In genomic region chr2:29329899-29330298, GRCh38 we compare ENCODE assay signal across 15 cellular contexts.
DNase-seq lines count a peak whose midpoint lies in the region; ATAC-seq and TF ChIP-seq lines count a peak whose summit lies in the region.
"Had no signal": no experiment of that assay in that cellular context is flagged by ENCODE, and none has a peak within 500 bp of the region (broad histone marks: within the 10 kb centered on the region; RNA-seq: fewer than 3 reads in every experiment).

No MANE protein-coding gene starts in this region.

- H3K9me3 ChIP-seq in PC-3 (ENCODE audit: low read length), result no peaks in the 10 kb centered on the region
- H3K9me3 ChIP-seq: adrenal gland, upper lobe of left lung had no signal

- TF ChIP-seq CTCF in 22Rv1 (IDR thresholded peaks at IDR 0.05) (peak; percentile 42), GM12874 (IDR thresholded peaks at IDR 0.05; ENCODE audit: insufficient read depth, low read depth, low read length) (peak; percentile 37; the same call in 1 of the 2 replicates), PC-3 (conservative IDR thresholded peaks at IDR 0.05; ENCODE audit: low read depth, low read length) (peak; percentile 46), foreskin fibroblast (IDR thresholded peaks at IDR 0.05; ENCODE audit: low read depth, low read length) (peak; percentile 19), RWPE1 (conservative IDR thresholded peaks at IDR 0.05; ENCODE audit: low read depth) (no peak)

- no peaks in the 10 kb centered on the region for H3K36me3 ChIP-seq in PC-3 (ENCODE audit: low read depth, low read length)
- H3K36me3 ChIP-seq: adrenal gland, upper lobe of left lung had no signal

- H2AFZ ChIP-seq in PC-3 (ENCODE audit: low read length), result no peak overlapping the region

- H3K27me3 ChIP-seq in PC-3 (ENCODE audit: low read length), result no peaks in the 10 kb centered on the region
- H3K27me3 ChIP-seq: adrenal gland, upper lobe of left lung had no signal

- H3K4me2 ChIP-seq in PC-3 (ENCODE audit: low read length), result no peak overlapping the region

- H3K36me3 Mint-ChIP-seq in activated CD4-positive, alpha-beta T cell treated with anti-CD3 and anti-CD28 coated beads, Interleukin-2, amount 10 ng/mL, durations not matched to agents 7 days and 5 days (ENCODE audit: low read depth), result no peaks in the 10 kb centered on the region

- H3K4me1 ChIP-seq in PC-3 (ENCODE audit: insufficient read depth, low read length), result no peaks in the 10 kb centered on the region
- H3K4me1 ChIP-seq: adrenal gland, upper lobe of left lung had no signal

- no peaks in the 10 kb centered on the region for H3K9me2 ChIP-seq in PC-3 (replicated peaks; ENCODE audit: low read length)

- no peak overlapping the region for H3K27ac Mint-ChIP-seq in activated CD4-positive, alpha-beta T cell treated with anti-CD3 and anti-CD28 coated beads, Interleukin-2, amount 10 ng/mL, durations not matched to agents 7 days and 5 days
- H3K27ac Mint-ChIP-seq: activated B cell treated with CpG ODN at 0.5 μM for 24 hours had no signal

- no peak overlapping the region for H3K4me3 ChIP-seq in PC-3 (ENCODE audit: low read length)
- H3K4me3 ChIP-seq in foreskin fibroblast (ENCODE audit: low read depth in 1 of 2, low read length in 2 of 2), result no peak overlapping the region
- H3K4me3 ChIP-seq: adrenal gland, upper lobe of left lung had no signal

- no peak for ATAC-seq in PC-3
- no peak for ATAC-seq in stimulated activated naive CD8-positive, alpha-beta T cell treated with anti-CD3 and anti-CD28 coated beads, Interleukin-15, Interleukin-2, amounts not matched to agents 100 U/mL and 50 U/mL, for 24 hours

- H3K4me3 Mint-ChIP-seq in activated CD4-positive, alpha-beta T cell treated with anti-CD3 and anti-CD28 coated beads, Interleukin-2, amount 10 ng/mL, durations not matched to agents 7 days and 5 days, result no peak overlapping the region
- H3K4me3 Mint-ChIP-seq: activated B cell treated with CpG ODN at 0.5 μM for 24 hours had no signal

- intact Hi-C loops in PC-3 (cut with micrococcal nuclease), result no loop called here

- H3F3A ChIP-seq in PC-3 (ENCODE audit: low read length, unreplicated experiment), result no peaks in the 10 kb centered on the region

- no peaks in the 10 kb centered on the region for H3K27me3 Mint-ChIP-seq in activated CD4-positive, alpha-beta T cell treated with anti-CD3 and anti-CD28 coated beads, Interleukin-2, amount 10 ng/mL, durations not matched to agents 7 days and 5 days

- BruUV-seq in PC-3 (replicated peaks; lab: Mats Ljungman, UMichigan), result no TSS peak

- H4K20me1 ChIP-seq in PC-3 (ENCODE audit: low read length), result no peaks in the 10 kb centered on the region

- CTCF ChIA-PET in PC-3 (lab: Charles Lee), result no interaction called here
- CTCF ChIA-PET in RWPE1 (lab: Yijun Ruan, JAX), result no interaction called here
- CTCF ChIA-PET in activated CD4-positive, alpha-beta T cell treated with anti-CD3 and anti-CD28 coated beads, Interleukin-2, amount 10 ng/mL, durations not matched to agents 7 days and 5 days (lab: Charles Lee), result no interaction called here

- no peaks in the 10 kb centered on the region for H3K9me3 Mint-ChIP-seq in activated CD4-positive, alpha-beta T cell treated with anti-CD3 and anti-CD28 coated beads, Interleukin-2, amount 10 ng/mL, durations not matched to agents 7 days and 5 days
- H3K9me3 Mint-ChIP-seq: activated B cell treated with CpG ODN at 0.5 μM for 24 hours had no signal

- no peak overlapping the region for H3K9ac ChIP-seq in PC-3 (ENCODE audit: low read length)

- H3K79me2 ChIP-seq in PC-3 (ENCODE audit: low read length), result no peaks in the 10 kb centered on the region

- peaks cover 9% of the 10 kb centered on the region for H3K4me1 Mint-ChIP-seq in activated CD4-positive, alpha-beta T cell treated with anti-CD3 and anti-CD28 coated beads, Interleukin-2, amount 10 ng/mL, durations not matched to agents 7 days and 5 days
- H3K4me1 Mint-ChIP-seq: activated B cell treated with CpG ODN at 0.5 μM for 24 hours had no signal

- POLR2A ChIA-PET in PC-3 (lab: Charles Lee; ENCODE audit: unreplicated experiment) (no interaction called here), RWPE1 (lab: Yijun Ruan, JAX; ENCODE audit: low non-redundant PET) (no interaction called here)
- POLR2A ChIA-PET in activated CD4-positive, alpha-beta T cell treated with anti-CD3 and anti-CD28 coated beads, Interleukin-2, amount 10 ng/mL, durations not matched to agents 7 days and 5 days (lab: Charles Lee), result no interaction called here

- no peak for DNase-seq in PC-3
- DNase-seq in foreskin fibroblast, result no peak
- no peak for DNase-seq in RWPE1 (ENCODE audit: low spot score)
- no peak for DNase-seq in stimulated activated naive CD8-positive, alpha-beta T cell treated with anti-CD3 and anti-CD28 coated beads, Interleukin-15, Interleukin-2, amounts not matched to agents 100 U/mL and 50 U/mL, for 24 hours
- no peak for DNase-seq in ureter (ENCODE audit: low spot score)
- no peak for DNase-seq in activated CD4-positive, alpha-beta T cell treated with anti-CD3 and anti-CD28 coated beads, Interleukin-2, amount 10 ng/mL, durations not matched to agents 7 days and 5 days
- DNase-seq: activated B cell treated with CpG ODN at 0.5 μM for 24 hours; activated CD8-positive, alpha-beta memory T cell treated with anti-CD3 and anti-CD28 coated beads, Interleukin-2, amount 50 U/mL, for 48 hours; adrenal gland; NCI-H1694; NCI-H774; nucleus accumbens; upper lobe of left lung had no signal

- H3K27ac ChIP-seq in 22Rv1, result no peak overlapping the region
- no peak overlapping the region for H3K27ac ChIP-seq in PC-3 (ENCODE audit: low read length)
- no peak overlapping the region for H3K27ac ChIP-seq in RWPE1
- H3K27ac ChIP-seq: adrenal gland, upper lobe of left lung had no signal
